Comparison of ENCODE assay signal across 8 cellular contexts in the genomic region with DNA sequence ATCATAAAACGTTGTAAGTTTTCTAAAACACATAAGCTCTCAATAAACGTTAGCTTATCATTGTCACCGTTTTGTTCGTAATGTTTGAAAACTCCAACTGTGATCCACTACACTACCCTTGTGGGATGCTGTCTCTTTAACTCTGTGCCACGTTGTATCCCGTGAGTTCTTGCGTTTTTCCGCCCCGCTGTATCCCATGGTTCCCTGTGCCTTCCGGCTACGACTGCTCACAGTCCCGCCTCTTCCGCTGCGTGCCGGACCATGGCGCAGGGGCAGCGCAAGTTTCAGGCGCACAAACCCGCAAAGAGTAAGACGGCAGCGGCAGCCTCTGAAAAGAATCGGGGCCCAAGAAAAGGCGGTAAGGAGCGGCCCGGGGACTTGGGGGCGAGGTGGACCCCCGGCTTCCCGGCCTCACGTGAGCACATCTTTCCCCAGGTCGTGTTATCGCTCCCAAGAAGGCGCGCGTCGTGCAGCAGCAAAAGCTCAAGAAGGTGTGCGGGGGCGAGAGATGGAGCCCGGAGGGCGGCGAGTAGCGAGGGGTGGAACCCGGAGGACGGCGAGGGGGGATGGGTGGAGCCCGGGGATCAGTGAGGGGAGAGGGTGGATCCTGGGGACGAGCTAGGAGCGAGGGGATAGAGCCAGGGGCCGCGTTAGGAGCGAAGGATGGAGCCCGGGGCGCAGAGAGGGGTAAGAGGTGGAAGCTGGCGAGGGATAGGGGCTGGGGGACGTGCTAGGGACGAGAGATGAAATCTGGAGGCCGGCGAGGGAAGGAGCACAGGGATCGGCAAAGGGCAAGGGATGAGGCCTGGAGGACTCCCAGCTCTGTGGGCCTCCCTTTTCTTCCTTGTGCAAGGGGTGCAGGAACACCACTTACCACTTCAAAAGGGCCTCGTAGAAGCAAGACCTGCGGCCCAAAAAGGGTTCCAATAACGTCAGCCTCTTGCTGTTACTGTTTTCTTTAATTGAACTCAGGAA. TPM values are rescaled to one million over a fixed set of nuclear protein-coding genes. Genes with fewer than 3 reads are reported as not detected.
DNase-seq lines count a peak whose midpoint lies in the region; ATAC-seq, FAIRE-seq and TF ChIP-seq lines count a peak whose summit lies in the region.

A gene (plus strand): TSS at position 240 of the 975 bp plus-strand sequence. CDS start 22 bp downstream, at position 262.

- H3K27ac Mint-ChIP-seq in activated T-cell treated with anti-CD3 and anti-CD28 coated beads, Interleukin-2, amount 50 U/mL, for 72 hours = peak within 1 kb of the TSS; percentile 91

- H3K9me3 Mint-ChIP-seq in activated T-cell treated with anti-CD3 and anti-CD28 coated beads, Interleukin-2, amount 50 U/mL, for 72 hours = no peaks in the 10 kb centered on the region

- H3K4me1 Mint-ChIP-seq in activated T-cell treated with anti-CD3 and anti-CD28 coated beads, Interleukin-2, amount 50 U/mL, for 72 hours (ENCODE audit: low read depth) = peaks cover 26% of the 10 kb centered on the region

- peak; percentile 90 for TF ChIP-seq POLR2A in esophagus muscularis mucosa (IDR thresholded peaks at IDR 0.05; ENCODE audit: low read depth)

- intact Hi-C loops in esophagus muscularis mucosa (cut with DNase I) = no loop called here

- peak; percentile 92 for ATAC-seq in GM21786 (IDR thresholded peaks at IDR 0.05; ENCODE audit: unreplicated experiment)
- ATAC-seq in activated T-cell treated with anti-CD3 and anti-CD28 coated beads, Interleukin-2, amount 50 U/mL, for 72 hours (replicated peaks in 1 of 2) = peak; percentile 100

- no peaks in the 10 kb centered on the region for H3K27me3 ChIP-seq in esophagus muscularis mucosa
- no peaks in the 10 kb centered on the region for H3K27me3 ChIP-seq in muscle layer of duodenum (ENCODE audit: low read depth, low read length)

- TF ChIP-seq EP300 in esophagus muscularis mucosa (IDR thresholded peaks at IDR 0.05) = no peak

- peak within 1 kb of the TSS; percentile 95 to 96 for H3K4me3 Mint-ChIP-seq in activated T-cell treated with anti-CD3 and anti-CD28 coated beads, Interleukin-2, amount 50 U/mL, for 72 hours

- H3K27ac ChIP-seq in KOPT-K1 (ENCODE audit: low read depth, low read length, poor library complexity, severe bottlenecking) (peak within 1 kb of the TSS; percentile 83), esophagus muscularis mucosa (replicated peaks in 1 of 4) (peak within 1 kb of the TSS; percentile 91 to 97 (median 92)), muscle layer of duodenum (ENCODE audit: low read length) (peak within 1 kb of the TSS; percentile 84)

- FAIRE-seq in RCC 7860 (lab: Jason Lieb, UNC) = peak; percentile 81

- H3K36me3 Mint-ChIP-seq in activated T-cell treated with anti-CD3 and anti-CD28 coated beads, Interleukin-2, amount 50 U/mL, for 72 hours (ENCODE audit: insufficient read depth in 2 of 2) = peaks cover 2 to 18% of the 10 kb centered on the region in 2 donors

- peaks cover 14 to 31% (median 27%) of the 10 kb centered on the region in 4 donors for H3K4me1 ChIP-seq in esophagus muscularis mucosa
- H3K4me1 ChIP-seq in muscle layer of duodenum (ENCODE audit: control insufficient read depth in 1 of 2, insufficient read depth in 2 of 2, low read length in 2 of 2) = peaks cover 7 to 27% of the 10 kb centered on the region in 2 donors

- TF ChIP-seq CTCF in esophagus muscularis mucosa (IDR thresholded peaks at IDR 0.05) = peak in 1 of 3 experiments; percentile 41

- H3K4me3 ChIP-seq in esophagus muscularis mucosa (peak within 1 kb of the TSS; percentile 72 to 95 (median 78)), muscle layer of duodenum (ENCODE audit: low read depth in 1 of 2, low read length in 2 of 2) (peak within 1 kb of the TSS; percentile 91 to 94)

- H3K9me3 ChIP-seq in KOPT-K1 (ENCODE audit: insufficient read depth, low read length, poor library complexity, severe bottlenecking) (no peaks in the 10 kb centered on the region), esophagus muscularis mucosa (no peaks in the 10 kb centered on the region), muscle layer of duodenum (ENCODE audit: control insufficient read depth in 1 of 2, low read length in 2 of 2) (no peaks in the 10 kb centered on the region)

- H3K36me3 ChIP-seq in KOPT-K1 (ENCODE audit: insufficient read depth, low read length) (peaks cover 57% of the 10 kb centered on the region), esophagus muscularis mucosa (peaks cover 24 to 72% (median 51%) of the 10 kb centered on the region in 4 donors), muscle layer of duodenum (ENCODE audit: control insufficient read depth in 1 of 2, insufficient read depth in 2 of 2, low read length in 2 of 2) (peaks cover 23 to 44% of the 10 kb centered on the region in 2 donors)

- WGBS in esophagus muscularis mucosa = 1% methylated on average over 58 of the region's 61 CpGs

- no peaks in the 10 kb centered on the region for H3K27me3 Mint-ChIP-seq in activated T-cell treated with anti-CD3 and anti-CD28 coated beads, Interleukin-2, amount 50 U/mL, for 72 hours (ENCODE audit: low read depth)

- DNase-seq in DMS79 (lab: John Stamatoyannopoulos, UW) = peak; percentile 82
- DNase-seq in RCC 7860 (ENCODE audit: low spot score) = peak; percentile 85
- DNase-seq in activated T-cell treated with anti-CD3 and anti-CD28 coated beads, Interleukin-2, amount 50 U/mL, for 72 hours = peak; percentile 91 to 92
- DNase-seq in esophagus muscularis mucosa (ENCODE audit: extremely low spot score) = peak; percentile 97
- peak; percentile 79 to 80 for DNase-seq in stimulated activated CD8-positive, alpha-beta memory T cell treated with anti-CD3 and anti-CD28 coated beads, Interleukin-7, amount 100 ng/mL, for 4 hours (ENCODE audit: low read depth in 2 of 2)

RNA-seq across cellular contexts. Expression of the gene that starts here (rescaled TPM):
- total RNA-seq in activated T-cell treated with anti-CD3 and anti-CD28 coated beads, Interleukin-2, amount 50 U/mL, for 72 hours = 10 to 100 TPM; 76.5 to 88.1 TPM
- 100 to 1,000 TPM in 2 of 4 donors, 10 to 100 TPM in 2; 87.4 to 168 (median 104) TPM for total RNA-seq in esophagus muscularis mucosa

Comparison
In these comparisons a context has a peak if more than half of its experiments do, and no peak if none do; other contexts are left out.
1. Peak in every context shown above with its lines: DNase-seq, ATAC-seq, H3K4me3 ChIP-seq and H3K27ac ChIP-seq.